17 cellular contexts compared by ENCODE assay signal in the genomic region with DNA sequence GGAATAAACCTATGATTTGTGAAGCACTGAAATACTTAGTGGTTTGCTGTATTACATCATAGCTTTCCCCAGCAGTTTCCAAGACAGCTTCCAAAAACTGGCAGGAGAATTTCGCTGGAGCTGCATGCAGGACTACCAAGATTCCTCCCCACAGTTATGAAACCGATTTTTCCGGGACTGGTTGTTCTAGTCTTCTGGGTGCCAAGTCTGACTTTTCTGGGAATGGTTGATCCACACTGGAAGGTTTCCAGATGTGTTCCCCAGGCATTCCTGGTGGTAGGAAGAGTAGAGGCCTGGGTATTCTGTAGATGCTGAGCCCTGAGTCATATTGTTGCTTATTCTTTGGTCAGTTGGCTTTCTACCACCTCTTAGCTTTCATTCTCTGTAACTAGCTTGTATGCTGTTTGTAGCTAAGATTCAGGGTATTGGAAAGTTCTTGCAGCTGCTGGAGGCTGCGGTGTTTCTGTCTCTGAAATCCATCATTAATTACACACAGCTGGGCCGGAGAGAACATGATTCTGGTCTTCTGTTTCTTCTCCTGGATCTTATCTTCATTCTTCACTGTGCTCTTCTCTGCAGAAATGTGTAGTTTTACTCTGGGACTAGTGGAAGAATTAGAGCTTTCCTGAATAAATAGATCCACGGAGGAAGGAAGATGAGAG. TPM values are rescaled to one million over a fixed set of nuclear protein-coding genes. Genes with fewer than 3 reads are reported as not detected.
A peak's percentile ranks its signal among the peaks of the same experiment; 100 is the strongest.
DNase-seq lines count a peak whose midpoint lies in the region; ATAC-seq, FAIRE-seq and TF ChIP-seq lines count a peak whose summit lies in the region.
"Had no signal": no experiment of that assay in that cellular context is flagged by ENCODE, and none has a peak within 500 bp of the region (broad histone marks: within the 10 kb centered on the region; RNA-seq: fewer than 3 reads in every experiment).

No MANE protein-coding gene starts in this region.

- H3K27me3 ChIP-seq in HCT116 (ENCODE audit: insufficient read depth, low read length) (no peaks in the 10 kb centered on the region), HepG2 (ENCODE audit: control insufficient read depth in 1 of 2, insufficient read depth in 2 of 2, low read length in 2 of 2) (no peaks in the 10 kb centered on the region; a peak in 1 of 5 replicates)

- H3K9ac ChIP-seq in HCT116 (ENCODE audit: low read length), result no peak overlapping the region
- peak overlapping the region; percentile 34; the same call in 1 of the 2 replicates for H3K9ac ChIP-seq in HepG2 (ENCODE audit: insufficient read depth, low read depth, low read length)

- H3K36me3 Mint-ChIP-seq in activated T-cell treated with anti-CD3 and anti-CD28 coated beads, Interleukin-2, amount 50 U/mL, for 72 hours (ENCODE audit: insufficient read depth in 2 of 2), result no peaks in the 10 kb centered on the region

- DNase-seq in HCT116 (ENCODE audit: low read depth, low spot score), result no peak
- peak; percentile 77 for DNase-seq in dedifferentiated amniotic fluid mesenchymal stem cell (ENCODE audit: extremely low spot score)
- DNase-seq in HepG2 (ENCODE audit: low spot score), result no peak
- DNase-seq in superior temporal gyrus (ENCODE audit: extremely low spot score), result peak; percentile 69
- DNase-seq in NCI-H1105 treated with DMSO at 0.1 percent for 48 hours (lab: John Stamatoyannopoulos, UW), result no peak
- DNase-seq in activated T-cell treated with anti-CD3 and anti-CD28 coated beads, Interleukin-2, amount 50 U/mL, for 72 hours, result no peak
- DNase-seq: activated naive CD4-positive, alpha-beta T cell treated with anti-CD3 and anti-CD28 coated beads for 36 hours; DMS53; naive B cell; NCI-H1694 treated with DMSO at 0.1 percent for 48 hours; RPMI8226; stimulated activated CD4-positive, alpha-beta T cell treated with anti-CD3 and anti-CD28 coated beads, Interleukin-4, amount 100 ng/mL, for 24 hours had no signal

- no peak overlapping the region for H3K4me3 Mint-ChIP-seq in activated T-cell treated with anti-CD3 and anti-CD28 coated beads, Interleukin-2, amount 50 U/mL, for 72 hours
- H3K4me3 Mint-ChIP-seq: activated naive CD4-positive, alpha-beta T cell treated with anti-CD3 and anti-CD28 coated beads for 36 hours; naive B cell had no signal

- no peak for TF ChIP-seq POLR2A in HCT116 (IDR thresholded peaks at IDR 0.05; ENCODE audit: borderline replicate concordance, extremely low read depth, insufficient read depth, insufficient read length)
- no peak for TF ChIP-seq POLR2A in HepG2 (IDR thresholded peaks at IDR 0.05; ENCODE audit: insufficient read depth in 1 of 2, low read depth in 2 of 2, low read length in 2 of 2)

- no peaks in the 10 kb centered on the region for H3K4me1 Mint-ChIP-seq in activated T-cell treated with anti-CD3 and anti-CD28 coated beads, Interleukin-2, amount 50 U/mL, for 72 hours (ENCODE audit: low read depth)
- H3K4me1 Mint-ChIP-seq: naive B cell had no signal

- TF ChIP-seq EP300 in HepG2 (IDR thresholded peaks at IDR 0.05; ENCODE audit: low read depth in 2 of 2, low read length in 2 of 2) (no peak), HepG2 (CRISPR knock-in tag; IDR thresholded peaks at IDR 0.05; ENCODE audit: borderline replicate concordance) (no peak)

- no peak overlapping the region for H3K27ac Mint-ChIP-seq in activated T-cell treated with anti-CD3 and anti-CD28 coated beads, Interleukin-2, amount 50 U/mL, for 72 hours
- H3K27ac Mint-ChIP-seq: activated naive CD4-positive, alpha-beta T cell treated with anti-CD3 and anti-CD28 coated beads for 36 hours; naive B cell had no signal

- H2AFZ ChIP-seq in HCT116 (ENCODE audit: low read depth, low read length, poor library complexity, severe bottlenecking), result no peak overlapping the region
- no peak overlapping the region for H2AFZ ChIP-seq in HepG2 (ENCODE audit: low read length)

- H3K27me3 Mint-ChIP-seq in activated T-cell treated with anti-CD3 and anti-CD28 coated beads, Interleukin-2, amount 50 U/mL, for 72 hours (ENCODE audit: low read depth), result no peaks in the 10 kb centered on the region
- H3K27me3 Mint-ChIP-seq: naive B cell had no signal

- intact Hi-C loops in HCT116 (cut with micrococcal nuclease), result no loop called here
- intact Hi-C loops in HepG2 (cut with micrococcal nuclease; ENCODE audit: unreplicated experiment), result no loop called here

- H3K27ac ChIP-seq in HCT116 (ENCODE audit: low read depth, low read length), result peak overlapping the region; percentile 5; the same call in 1 of the 2 replicates
- H3K27ac ChIP-seq in HepG2 (ENCODE audit: extremely low read length, insufficient read depth, low read length), result peak overlapping the region; percentile 2

- H3K9me3 ChIP-seq in HCT116 (ENCODE audit: control insufficient read depth in 1 of 2, insufficient read depth in 1 of 2, low read depth in 1 of 2, low read length in 2 of 2), result no peaks in the 10 kb centered on the region
- H3K9me3 ChIP-seq in HepG2 (ENCODE audit: low read length), result no peaks in the 10 kb centered on the region

- TF ChIP-seq RAD21 in HCT116 (IDR thresholded peaks at IDR 0.05; ENCODE audit: low read depth) (no peak), HepG2 (CRISPR knock-in tag; IDR thresholded peaks at IDR 0.05) (no peak)

- H3K9me2 ChIP-seq in HCT116 (ENCODE audit: insufficient read depth), result no peaks in the 10 kb centered on the region

- no peak for ATAC-seq in HCT116
- no peak for ATAC-seq in HepG2
- no peak for ATAC-seq in HG03565 (IDR thresholded peaks at IDR 0.05; ENCODE audit: unreplicated experiment)
- ATAC-seq in HG02973 (IDR thresholded peaks at IDR 0.05; ENCODE audit: unreplicated experiment), result no peak
- ATAC-seq in activated T-cell treated with anti-CD3 and anti-CD28 coated beads, Interleukin-2, amount 50 U/mL, for 72 hours (replicated peaks in 1 of 2), result no peak
- ATAC-seq: activated CD4-positive, CD25-positive, alpha-beta regulatory T cell treated with anti-CD3 and anti-CD28 coated beads, Interleukin-2, amount 50 U/mL, for 24 hours had no signal

- CTCF ChIA-PET in HCT116 (lab: Charles Lee) (interaction anchor here (0.9 to 1.5 kb wide), 2 partner anchors 11 to 57 kb away, joined by 4 to 5 read pairs; no protein-coding TSS in a partner anchor), HepG2 (lab: Yijun Ruan, JAX; ENCODE audit: low intra/inter-chr PET ratio, low total read pairs) (no interaction called here)

- POLR2A ChIA-PET in HCT116 (lab: Charles Lee), result no interaction called here
- POLR2A ChIA-PET in HepG2 (lab: Yijun Ruan, JAX), result interaction anchor here (1.1 to 4.2 kb wide), 3 partner anchors 10 to 57 kb away, joined by 3 to 23 read pairs (median 4); a partner anchor contains a TSS

- no peak overlapping the region for H3K4me2 ChIP-seq in HCT116 (ENCODE audit: low read length)
- peak overlapping the region; percentile 53 for H3K4me2 ChIP-seq in HepG2 (ENCODE audit: low read depth, low read length)

- H3K4me3 ChIP-seq in HCT116 (replicated peaks in 1 of 2; ENCODE audit: low read depth in 1 of 2, low read length in 2 of 2), result no peak overlapping the region
- H3K4me3 ChIP-seq in HepG2 (replicated peaks in 1 of 3; ENCODE audit: insufficient read depth in 1 of 3, low read depth in 2 of 3, low read length in 3 of 3), result peak overlapping the region; percentile 19 to 35 (median 33); a peak in 4 of 6 replicates

- no peaks in the 10 kb centered on the region; the same call in 1 of the 2 replicates for H3K79me2 ChIP-seq in HCT116 (ENCODE audit: insufficient read depth, low read length)
- H3K79me2 ChIP-seq in HepG2 (ENCODE audit: insufficient read depth, low read length), result peaks cover 92% of the 10 kb centered on the region

- H3K4me1 ChIP-seq in HCT116 (ENCODE audit: control insufficient read depth in 1 of 2, insufficient read depth in 2 of 2, low read length in 2 of 2) (peaks cover 35 to 38% of the 10 kb centered on the region in 2 experiments), HepG2 (ENCODE audit: insufficient read depth, low read length) (peaks cover 63% of the 10 kb centered on the region)

- BruUV-seq in HCT116 (replicated peaks; lab: Mats Ljungman, UMichigan) (no TSS peak), HepG2 (replicated peaks; lab: Mats Ljungman, UMichigan) (no TSS peak)

- no peaks in the 10 kb centered on the region for H3K9me3 Mint-ChIP-seq in activated T-cell treated with anti-CD3 and anti-CD28 coated beads, Interleukin-2, amount 50 U/mL, for 72 hours
- H3K9me3 Mint-ChIP-seq: activated naive CD4-positive, alpha-beta T cell treated with anti-CD3 and anti-CD28 coated beads for 36 hours had no signal

- H4K20me1 ChIP-seq in HCT116 (ENCODE audit: insufficient read depth), result no peaks in the 10 kb centered on the region
- peaks cover 58% of the 10 kb centered on the region for H4K20me1 ChIP-seq in HepG2 (ENCODE audit: insufficient read depth, low read length)

- H3K36me3 ChIP-seq in HCT116 (ENCODE audit: control insufficient read depth in 1 of 2, insufficient read depth in 2 of 2, low read length in 2 of 2) (peaks cover 21 to 54% of the 10 kb centered on the region in 2 experiments; a peak in 3 of 4 replicates), HepG2 (replicated peaks in 1 of 2; ENCODE audit: control insufficient read depth in 1 of 2, insufficient read depth in 2 of 2, low read length in 2 of 2) (peaks cover 25 to 73% of the 10 kb centered on the region in 2 experiments)

- WGBS in HepG2 (ENCODE audit: low lambda C conversion rate), result 71% methylated on average over 5 of the region's 6 CpGs

- RAD21 ChIA-PET in HCT116 (lab: Charles Lee; ENCODE audit: low non-redundant PET in 1 of 2, low total read pairs in 2 of 2, uncharacterized antibody in 2 of 2, unreplicated experiment in 2 of 2), result interaction anchor here in 1 of 2 experiments (0.6 kb wide), 1 partner anchor 55 kb away, joined by 4 read pairs; no protein-coding TSS in a partner anchor

- in situ Hi-C loops in HepG2 (cut with HindIII; ENCODE audit: extremely low pct_ligation_motif_present, low pct_unique_long_range_greater_than_20kb), result loop anchor here (5.0 kb wide), 1 partner anchor 36 kb away; no protein-coding TSS in a partner anchor

- FAIRE-seq in HepG2 (lab: Jason Lieb, UNC), result no peak
- FAIRE-seq: endothelial cell of umbilical vein, H1 had no signal

- TF ChIP-seq CTCF in HCT116 (IDR thresholded peaks at IDR 0.05 in 2 of 3, conservative IDR thresholded peaks at IDR 0.05 in 1 of 3; ENCODE audit: borderline replicate concordance in 1 of 3, insufficient read depth in 1 of 3, low read depth in 2 of 3, low read length in 2 of 3) (no peak), HepG2 (CRISPR knock-in tag; IDR thresholded peaks at IDR 0.05) (no peak)

RNA-seq across cellular contexts. Expression of a gene that starts 6.3 kb away (rescaled TPM):
- total RNA-seq in HCT116 (2021; ENCODE audit: unreplicated experiment) (88.2 TPM), HepG2 (2016; rRNA removed; fragmentation: Illumina TruSeq; extraction: Trizol) (69.6 and 181 TPM in 2 replicates)
- polyA plus RNA-seq in HCT116 (2012), result 8.1 and 12.2 TPM in 2 replicates
- total RNA-seq in HepG2 (2016; cell fraction: cytosol; rRNA removed; fragmentation: Illumina TruSeq; extraction: Trizol; ENCODE audit: low read depth), result 31.3 and 40.8 TPM in 2 replicates
- total RNA-seq in HepG2 (2016; cell fraction: insoluble cytoplasmic fraction; rRNA removed; fragmentation: Illumina TruSeq; extraction: Trizol), result 67.7 and 182 TPM in 2 replicates
- 50.0 and 56.1 TPM in 2 replicates for total RNA-seq in HepG2 (2016; cell fraction: membrane; rRNA removed; fragmentation: Illumina TruSeq; extraction: Trizol)
- total RNA-seq in HepG2 (2016; cell fraction: nucleus; rRNA removed; fragmentation: Illumina TruSeq; extraction: Trizol), result 355 and 375 TPM in 2 replicates
- 494 and 497 TPM in 2 replicates for polyA plus RNA-seq in HepG2 (2011; rRNA removed)
- polyA plus RNA-seq in HepG2 (2011; cell fraction: cytosol; rRNA removed), result 143 and 146 TPM in 2 replicates
- 1,936 and 2,090 TPM in 2 replicates for polyA plus RNA-seq in HepG2 (2011; cell fraction: nucleus; rRNA removed)
- polyA plus RNA-seq in HepG2 (2012), result 190 and 211 TPM in 2 replicates
- 15.4 and 16.6 TPM in 2 replicates for polyA plus RNA-seq in HepG2 (2016; cell fraction: cytosol; fragmentation: Illumina TruSeq; extraction: Trizol; ENCODE audit: low read depth)
- 60.6 and 62.7 TPM in 2 replicates for polyA plus RNA-seq in HepG2 (2016; cell fraction: insoluble cytoplasmic fraction; fragmentation: Illumina TruSeq; extraction: Trizol; ENCODE audit: low read depth)
- 30.7 and 37.6 TPM in 2 replicates for polyA plus RNA-seq in HepG2 (2016; cell fraction: membrane; fragmentation: Illumina TruSeq; extraction: Trizol; ENCODE audit: low read depth)
- 729 and 777 TPM in 2 replicates for polyA plus RNA-seq in HepG2 (2016; cell fraction: nucleus; fragmentation: Illumina TruSeq; extraction: Trizol; ENCODE audit: insufficient read depth, low read depth)
- 436 and 561 TPM in 2 replicates for polyA minus RNA-seq in HepG2 (2011; rRNA and poly(A)+ RNA removed; ENCODE audit: low replicate concordance)
- polyA minus RNA-seq in HepG2 (2011; cell fraction: cytosol; rRNA and poly(A)+ RNA removed), result 86.9 and 93.4 TPM in 2 replicates
- polyA minus RNA-seq in HepG2 (2011; cell fraction: nucleus; rRNA and poly(A)+ RNA removed), result 718 and 929 TPM in 2 replicates
- total RNA-seq in activated T-cell treated with anti-CD3 and anti-CD28 coated beads, Interleukin-2, amount 50 U/mL, for 72 hours, result 1 to 10 TPM; 1.3 to 1.5 TPM

RNA-seq across cellular contexts. Expression of a gene that starts 56.7 kb away (rescaled TPM):
- total RNA-seq in HCT116 (2021; ENCODE audit: unreplicated experiment), result 53.6 TPM
- polyA plus RNA-seq in HCT116 (2012), result 39.1 and 51.8 TPM in 2 replicates
- 25.8 and 36.5 TPM in 2 replicates for total RNA-seq in HepG2 (2016; rRNA removed; fragmentation: Illumina TruSeq; extraction: Trizol)
- 6.6 and 6.8 TPM in 2 replicates for total RNA-seq in HepG2 (2016; cell fraction: cytosol; rRNA removed; fragmentation: Illumina TruSeq; extraction: Trizol; ENCODE audit: low read depth)
- 28.5 and 37.2 TPM in 2 replicates for total RNA-seq in HepG2 (2016; cell fraction: insoluble cytoplasmic fraction; rRNA removed; fragmentation: Illumina TruSeq; extraction: Trizol)
- 10.7 and 13.4 TPM in 2 replicates for total RNA-seq in HepG2 (2016; cell fraction: membrane; rRNA removed; fragmentation: Illumina TruSeq; extraction: Trizol)
- total RNA-seq in HepG2 (2016; cell fraction: nucleus; rRNA removed; fragmentation: Illumina TruSeq; extraction: Trizol), result 17.5 and 20.5 TPM in 2 replicates
- polyA plus RNA-seq in HepG2 (2011; rRNA removed), result 17.7 and 22.3 TPM in 2 replicates
- polyA plus RNA-seq in HepG2 (2011; cell fraction: cytosol; rRNA removed), result 11.7 and 17.5 TPM in 2 replicates
- 13.6 and 18.8 TPM in 2 replicates for polyA plus RNA-seq in HepG2 (2011; cell fraction: nucleus; rRNA removed)
- 24.1 and 29.0 TPM in 2 replicates for polyA plus RNA-seq in HepG2 (2012)
- polyA plus RNA-seq in HepG2 (2016; cell fraction: cytosol; fragmentation: Illumina TruSeq; extraction: Trizol; ENCODE audit: low read depth), result 4.9 and 6.1 TPM in 2 replicates
- polyA plus RNA-seq in HepG2 (2016; cell fraction: insoluble cytoplasmic fraction; fragmentation: Illumina TruSeq; extraction: Trizol; ENCODE audit: low read depth), result 34.4 and 40.4 TPM in 2 replicates
- polyA plus RNA-seq in HepG2 (2016; cell fraction: membrane; fragmentation: Illumina TruSeq; extraction: Trizol; ENCODE audit: low read depth), result 9.0 and 10.3 TPM in 2 replicates
- 23.9 and 24.5 TPM in 2 replicates for polyA plus RNA-seq in HepG2 (2016; cell fraction: nucleus; fragmentation: Illumina TruSeq; extraction: Trizol; ENCODE audit: insufficient read depth, low read depth)
- 22.2 and 41.0 TPM in 2 replicates for polyA minus RNA-seq in HepG2 (2011; rRNA and poly(A)+ RNA removed; ENCODE audit: low replicate concordance)
- polyA minus RNA-seq in HepG2 (2011; cell fraction: cytosol; rRNA and poly(A)+ RNA removed), result 6.5 and 6.7 TPM in 2 replicates
- 30.2 and 32.3 TPM in 2 replicates for polyA minus RNA-seq in HepG2 (2011; cell fraction: nucleus; rRNA and poly(A)+ RNA removed)
- total RNA-seq in activated T-cell treated with anti-CD3 and anti-CD28 coated beads, Interleukin-2, amount 50 U/mL, for 72 hours, result 10 to 100 TPM; 23.8 to 29.4 TPM

RNA-seq across cellular contexts. Expression of a gene that starts 56.8 kb away (rescaled TPM):
- 79.6 TPM for total RNA-seq in HCT116 (2021; ENCODE audit: unreplicated experiment)
- polyA plus RNA-seq in HCT116 (2012), result 29.8 and 41.4 TPM in 2 replicates
- total RNA-seq in HepG2 (2016; rRNA removed; fragmentation: Illumina TruSeq; extraction: Trizol), result 44.7 and 59.4 TPM in 2 replicates
- total RNA-seq in HepG2 (2016; cell fraction: cytosol; rRNA removed; fragmentation: Illumina TruSeq; extraction: Trizol; ENCODE audit: low read depth), result 4.9 and 5.6 TPM in 2 replicates
- total RNA-seq in HepG2 (2016; cell fraction: insoluble cytoplasmic fraction; rRNA removed; fragmentation: Illumina TruSeq; extraction: Trizol), result 44.5 and 56.7 TPM in 2 replicates
- total RNA-seq in HepG2 (2016; cell fraction: membrane; rRNA removed; fragmentation: Illumina TruSeq; extraction: Trizol), result 15.8 and 19.5 TPM in 2 replicates
- 22.2 and 24.1 TPM in 2 replicates for total RNA-seq in HepG2 (2016; cell fraction: nucleus; rRNA removed; fragmentation: Illumina TruSeq; extraction: Trizol)
- polyA plus RNA-seq in HepG2 (2011; rRNA removed), result 17.4 and 19.2 TPM in 2 replicates
- polyA plus RNA-seq in HepG2 (2011; cell fraction: cytosol; rRNA removed), result 8.0 and 11.2 TPM in 2 replicates
- polyA plus RNA-seq in HepG2 (2011; cell fraction: nucleus; rRNA removed), result 10.1 and 13.7 TPM in 2 replicates
- 16.0 and 25.6 TPM in 2 replicates for polyA plus RNA-seq in HepG2 (2012)
- 3.4 and 4.0 TPM in 2 replicates for polyA plus RNA-seq in HepG2 (2016; cell fraction: cytosol; fragmentation: Illumina TruSeq; extraction: Trizol; ENCODE audit: low read depth)
- polyA plus RNA-seq in HepG2 (2016; cell fraction: insoluble cytoplasmic fraction; fragmentation: Illumina TruSeq; extraction: Trizol; ENCODE audit: low read depth), result 40.4 and 40.7 TPM in 2 replicates
- polyA plus RNA-seq in HepG2 (2016; cell fraction: membrane; fragmentation: Illumina TruSeq; extraction: Trizol; ENCODE audit: low read depth), result 9.5 and 10.0 TPM in 2 replicates
- polyA plus RNA-seq in HepG2 (2016; cell fraction: nucleus; fragmentation: Illumina TruSeq; extraction: Trizol; ENCODE audit: insufficient read depth, low read depth), result 25.7 and 26.1 TPM in 2 replicates
- polyA minus RNA-seq in HepG2 (2011; rRNA and poly(A)+ RNA removed; ENCODE audit: low replicate concordance), result 18.4 and 29.2 TPM in 2 replicates
- 12.0 and 14.7 TPM in 2 replicates for polyA minus RNA-seq in HepG2 (2011; cell fraction: cytosol; rRNA and poly(A)+ RNA removed)
- 13.5 and 15.9 TPM in 2 replicates for polyA minus RNA-seq in HepG2 (2011; cell fraction: nucleus; rRNA and poly(A)+ RNA removed)
- 10 to 100 TPM; 33.4 to 38.2 TPM for total RNA-seq in activated T-cell treated with anti-CD3 and anti-CD28 coated beads, Interleukin-2, amount 50 U/mL, for 72 hours

Comparison
In these comparisons a context has a peak if more than half of its experiments do, and no peak if none do; other contexts are left out.
1. DNase-seq: peak in dedifferentiated amniotic fluid mesenchymal stem cell (single experiment) and superior temporal gyrus (single experiment); none in HCT116 (single experiment), HepG2 (single experiment), NCI-H1105 treated with DMSO at 0.1 percent for 48 hours (single experiment) and activated T-cell treated with anti-CD3 and anti-CD28 coated beads, Interleukin-2, amount 50 U/mL, for 72 hours (0 of 2).
2. H3K4me3 ChIP-seq: peak in HepG2 (3 of 3); none in HCT116 (0 of 2).
3. RNA of a gene that starts 6.3 kb away (total RNA-seq): 31.3 to 375 TPM in HepG2 and 88.2 TPM in HCT116 (single experiment); 1.3 to 1.5 TPM in activated T-cell treated with anti-CD3 and anti-CD28 coated beads, Interleukin-2, amount 50 U/mL, for 72 hours; every median in the first group is over 10 times any median in the second.